ENCODE assay signal across 1 cellular context in the genomic region with DNA sequence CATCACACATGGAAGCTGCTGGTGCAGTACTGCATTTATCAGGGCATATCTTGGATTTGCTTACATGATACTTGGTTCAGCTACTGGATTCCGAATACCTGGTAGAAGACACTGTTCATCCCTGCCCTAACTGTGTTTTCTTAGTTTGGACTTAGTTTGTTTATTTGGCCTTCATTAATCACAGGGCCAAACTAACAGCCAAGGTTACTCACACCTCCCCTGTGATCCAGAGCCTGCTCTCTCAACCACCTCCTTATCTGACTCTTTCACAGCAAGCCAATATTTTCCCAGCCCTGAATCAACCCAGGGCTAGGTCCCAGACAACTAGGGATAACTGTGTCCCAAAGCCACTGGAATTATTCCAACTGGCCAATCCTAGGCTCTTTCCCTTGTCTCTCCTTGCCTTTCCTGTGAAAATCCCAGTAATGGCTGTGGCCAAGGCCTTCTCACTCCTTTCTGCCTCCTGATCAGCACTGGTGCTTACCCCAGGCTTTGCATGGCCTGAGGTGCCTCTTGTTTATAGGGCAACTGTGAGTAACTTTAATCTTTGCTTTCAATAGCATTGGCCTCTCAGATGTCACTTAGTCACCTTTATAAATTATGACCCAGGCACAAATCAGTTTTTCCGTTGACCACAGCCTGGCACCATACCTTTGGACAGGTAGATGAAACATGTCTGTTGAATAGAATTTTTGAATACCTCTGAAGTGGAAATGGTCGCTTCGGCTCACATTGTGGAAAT.
TF ChIP-seq lines count a peak whose summit lies in the region.

No MANE protein-coding gene starts in this region.

TF ChIP-seq in HCT116, 20 proteins besides CTCF, POLR2A, EP300 and RAD21:
- TF ChIP-seq JUND (IDR thresholded peaks at IDR 0.05) (peak; percentile 71), EGR1 (IDR thresholded peaks at IDR 0.05; ENCODE audit: low read depth) (no peak), ZNF274 (IDR thresholded peaks at IDR 0.05; ENCODE audit: low read depth, low read length) (no peak), POLR2AphosphoS5 (IDR thresholded peaks at IDR 0.05; ENCODE audit: low read depth, low read length) (0 out of 2 replicates have a peak, but pooled peaks have one; percentile 23), CEBPB (IDR thresholded peaks at IDR 0.05; ENCODE audit: low read depth) (no peak), EZH2 (IDR thresholded peaks at IDR 0.05) (no peak), YY1 (IDR thresholded peaks at IDR 0.05; ENCODE audit: extremely low read depth, insufficient replicate concordance, low read depth, low read length) (no peak), CBX3 (IDR thresholded peaks at IDR 0.05; ENCODE audit: low read depth) (no peak), FOSL1 (IDR thresholded peaks at IDR 0.05; ENCODE audit: low read depth) (peak; percentile 83), ELF1 (IDR thresholded peaks at IDR 0.05; ENCODE audit: borderline replicate concordance, low read depth) (no peak), EZH2phosphoT487 (IDR thresholded peaks at IDR 0.05; ENCODE audit: borderline replicate concordance) (no peak), ZFX (IDR thresholded peaks at IDR 0.05) (no peak), SRF (IDR thresholded peaks at IDR 0.05; ENCODE audit: low read depth) (no peak), TCF7L2 (IDR thresholded peaks at IDR 0.05; ENCODE audit: borderline replicate concordance, extremely low read depth, insufficient read depth, insufficient read length) (no peak), SIN3A (IDR thresholded peaks at IDR 0.05; ENCODE audit: low read depth) (no peak), SP1 (IDR thresholded peaks at IDR 0.05; ENCODE audit: low read depth) (peak; percentile 66)
- TF ChIP-seq, protein P1, sequence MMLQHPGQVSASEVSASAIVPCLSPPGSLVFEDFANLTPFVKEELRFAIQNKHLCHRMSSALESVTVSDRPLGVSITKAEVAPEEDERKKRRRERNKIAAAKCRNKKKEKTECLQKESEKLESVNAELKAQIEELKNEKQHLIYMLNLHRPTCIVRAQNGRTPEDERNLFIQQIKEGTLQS (IDR thresholded peaks at IDR 0.05): no peak
- TF ChIP-seq, protein P2, sequence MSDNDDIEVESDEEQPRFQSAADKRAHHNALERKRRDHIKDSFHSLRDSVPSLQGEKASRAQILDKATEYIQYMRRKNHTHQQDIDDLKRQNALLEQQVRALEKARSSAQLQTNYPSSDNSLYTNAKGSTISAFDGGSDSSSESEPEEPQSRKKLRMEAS (IDR thresholded peaks at IDR 0.05): no peak
- TF ChIP-seq, protein P3, sequence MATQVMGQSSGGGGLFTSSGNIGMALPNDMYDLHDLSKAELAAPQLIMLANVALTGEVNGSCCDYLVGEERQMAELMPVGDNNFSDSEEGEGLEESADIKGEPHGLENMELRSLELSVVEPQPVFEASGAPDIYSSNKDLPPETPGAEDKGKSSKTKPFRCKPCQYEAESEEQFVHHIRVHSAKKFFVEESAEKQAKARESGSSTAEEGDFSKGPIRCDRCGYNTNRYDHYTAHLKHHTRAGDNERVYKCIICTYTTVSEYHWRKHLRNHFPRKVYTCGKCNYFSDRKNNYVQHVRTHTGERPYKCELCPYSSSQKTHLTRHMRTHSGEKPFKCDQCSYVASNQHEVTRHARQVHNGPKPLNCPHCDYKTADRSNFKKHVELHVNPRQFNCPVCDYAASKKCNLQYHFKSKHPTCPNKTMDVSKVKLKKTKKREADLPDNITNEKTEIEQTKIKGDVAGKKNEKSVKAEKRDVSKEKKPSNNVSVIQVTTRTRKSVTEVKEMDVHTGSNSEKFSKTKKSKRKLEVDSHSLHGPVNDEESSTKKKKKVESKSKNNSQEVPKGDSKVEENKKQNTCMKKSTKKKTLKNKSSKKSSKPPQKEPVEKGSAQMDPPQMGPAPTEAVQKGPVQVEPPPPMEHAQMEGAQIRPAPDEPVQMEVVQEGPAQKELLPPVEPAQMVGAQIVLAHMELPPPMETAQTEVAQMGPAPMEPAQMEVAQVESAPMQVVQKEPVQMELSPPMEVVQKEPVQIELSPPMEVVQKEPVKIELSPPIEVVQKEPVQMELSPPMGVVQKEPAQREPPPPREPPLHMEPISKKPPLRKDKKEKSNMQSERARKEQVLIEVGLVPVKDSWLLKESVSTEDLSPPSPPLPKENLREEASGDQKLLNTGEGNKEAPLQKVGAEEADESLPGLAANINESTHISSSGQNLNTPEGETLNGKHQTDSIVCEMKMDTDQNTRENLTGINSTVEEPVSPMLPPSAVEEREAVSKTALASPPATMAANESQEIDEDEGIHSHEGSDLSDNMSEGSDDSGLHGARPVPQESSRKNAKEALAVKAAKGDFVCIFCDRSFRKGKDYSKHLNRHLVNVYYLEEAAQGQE (IDR thresholded peaks at IDR 0.05; ENCODE audit: low read depth): no peak
- TF ChIP-seq, protein P4, sequence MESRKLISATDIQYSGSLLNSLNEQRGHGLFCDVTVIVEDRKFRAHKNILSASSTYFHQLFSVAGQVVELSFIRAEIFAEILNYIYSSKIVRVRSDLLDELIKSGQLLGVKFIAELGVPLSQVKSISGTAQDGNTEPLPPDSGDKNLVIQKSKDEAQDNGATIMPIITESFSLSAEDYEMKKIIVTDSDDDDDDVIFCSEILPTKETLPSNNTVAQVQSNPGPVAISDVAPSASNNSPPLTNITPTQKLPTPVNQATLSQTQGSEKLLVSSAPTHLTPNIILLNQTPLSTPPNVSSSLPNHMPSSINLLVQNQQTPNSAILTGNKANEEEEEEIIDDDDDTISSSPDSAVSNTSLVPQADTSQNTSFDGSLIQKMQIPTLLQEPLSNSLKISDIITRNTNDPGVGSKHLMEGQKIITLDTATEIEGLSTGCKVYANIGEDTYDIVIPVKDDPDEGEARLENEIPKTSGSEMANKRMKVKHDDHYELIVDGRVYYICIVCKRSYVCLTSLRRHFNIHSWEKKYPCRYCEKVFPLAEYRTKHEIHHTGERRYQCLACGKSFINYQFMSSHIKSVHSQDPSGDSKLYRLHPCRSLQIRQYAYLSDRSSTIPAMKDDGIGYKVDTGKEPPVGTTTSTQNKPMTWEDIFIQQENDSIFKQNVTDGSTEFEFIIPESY (IDR thresholded peaks at IDR 0.05; ENCODE audit: extremely low read depth, insufficient replicate concordance, low read length): no peak
